18 cellular contexts compared by ENCODE assay signal in the genomic region with DNA sequence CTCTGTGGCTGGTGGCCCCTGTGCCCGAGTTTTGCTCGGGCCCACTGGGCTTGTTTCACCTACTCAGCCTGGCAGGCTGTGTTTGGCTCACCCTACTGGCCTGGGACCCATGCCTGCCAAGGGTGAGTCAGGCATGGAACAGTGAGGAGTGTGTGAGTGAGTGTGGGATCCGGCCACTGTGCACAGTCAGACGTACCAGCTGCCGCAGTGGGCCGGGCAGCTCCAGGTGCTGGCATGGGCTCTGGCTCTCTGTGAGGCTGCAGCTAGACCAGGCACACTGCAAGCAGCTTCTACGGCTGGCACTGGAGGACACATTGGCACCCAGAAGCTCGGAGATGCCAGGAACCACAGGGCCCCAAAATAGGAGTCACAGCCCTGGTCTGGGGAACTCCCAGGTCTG. TPM values are rescaled to one million over a fixed set of nuclear protein-coding genes. Genes with fewer than 3 reads are reported as not detected.
A peak's percentile ranks its signal among the peaks of the same experiment; 100 is the strongest.
DNase-seq lines count a peak whose midpoint lies in the region; ATAC-seq and TF ChIP-seq lines count a peak whose summit lies in the region.
"Had no signal": no experiment of that assay in that cellular context is flagged by ENCODE, and none has a peak within 500 bp of the region (broad histone marks: within the 10 kb centered on the region; RNA-seq: fewer than 3 reads in every experiment).

No MANE protein-coding gene starts in this region.

- no peak overlapping the region for H3K18ac ChIP-seq in H9 (ENCODE audit: insufficient read length, low read depth, low read length)

- peak in 1 of 4 experiments; percentile 11 for TF ChIP-seq CTCF in gastroesophageal sphincter (IDR thresholded peaks at IDR 0.05)
- TF ChIP-seq CTCF in osteocyte (IDR thresholded peaks at IDR 0.05): no peak
- TF ChIP-seq CTCF in H9 (conservative IDR thresholded peaks at IDR 0.05): no peak

- H3K79me1 ChIP-seq in H9 (ENCODE audit: insufficient read depth, low read depth, low read length, poor library complexity, severe bottlenecking): no peaks in the 10 kb centered on the region

- H2BK12ac ChIP-seq in H9 (ENCODE audit: insufficient read length, low read depth, low read length): no peak overlapping the region

- TF ChIP-seq POLR2A in gastroesophageal sphincter (IDR thresholded peaks at IDR 0.05): no peak

- no peak overlapping the region for H3K56ac ChIP-seq in H9 (ENCODE audit: insufficient read length, low read depth, low read length)

- no peak overlapping the region for H2BK120ac ChIP-seq in H9 (ENCODE audit: low read depth, low read length, poor library complexity, severe bottlenecking)

- no peak overlapping the region for H2BK20ac ChIP-seq in H9 (ENCODE audit: low read depth, low read length, poor library complexity, severe bottlenecking)

- no peak overlapping the region for H3K4ac ChIP-seq in H9 (ENCODE audit: low read depth, low read length)

- H3K27me3 ChIP-seq in gastroesophageal sphincter: no peaks in the 10 kb centered on the region
- H3K27me3 ChIP-seq in H9 (ENCODE audit: insufficient read depth, low read length): no peaks in the 10 kb centered on the region
- H3K27me3 ChIP-seq: colonic mucosa, stomach had no signal

- peak; percentile 28 for DNase-seq in AG20443 (ENCODE audit: low spot score)
- DNase-seq in RKO (ENCODE audit: low spot score): peak; percentile 27
- peak; percentile 66 for DNase-seq in osteocyte (ENCODE audit: extremely low spot score, unreplicated experiment)
- DNase-seq in H9: no peak
- DNase-seq in NCI-H510A (lab: John Stamatoyannopoulos, UW): no peak
- no peak for DNase-seq in NCI-H1092 (lab: John Stamatoyannopoulos, UW)
- DNase-seq: activated CD8-positive, alpha-beta memory T cell treated with anti-CD3 and anti-CD28 coated beads, Interleukin-2, amount 50 U/mL, for 4 hours; activated gamma-delta T cell treated with Interleukin-2 at 50 U/mL for 16 hours; colonic mucosa; EL; naive thymus-derived CD8-positive, alpha-beta T cell; NCI-H1694 treated with DMSO at 0.1 percent for 48 hours; stomach; T1000 had no signal

- H3K4me2 ChIP-seq in H9 (ENCODE audit: insufficient read depth, insufficient read length, low read length): no peak overlapping the region

- no peak overlapping the region for H3K23ac ChIP-seq in H9 (ENCODE audit: insufficient read length, low read depth, low read length)

- TF ChIP-seq EP300 in gastroesophageal sphincter (IDR thresholded peaks at IDR 0.05): no peak

- H2BK5ac ChIP-seq in H9 (ENCODE audit: insufficient read length, low read length): no peak overlapping the region

- H3K27ac ChIP-seq in gastroesophageal sphincter (peak overlapping the region in 3 of 4 donors; percentile 41 to 65 (median 47)), H9 (ENCODE audit: insufficient read length, low read depth, low read length) (no peak overlapping the region)
- H3K27ac ChIP-seq: colonic mucosa, stomach had no signal

- no peak overlapping the region for H3K4me3 Mint-ChIP-seq in osteocyte (ENCODE audit: unreplicated experiment)
- no peak overlapping the region for H3K4me3 Mint-ChIP-seq in H9
- H3K4me3 Mint-ChIP-seq: naive thymus-derived CD8-positive, alpha-beta T cell had no signal

- H4K8ac ChIP-seq in H9 (replicated peaks; ENCODE audit: insufficient read length, low read depth, low read length): no peak overlapping the region

- H3K4me3 ChIP-seq in gastroesophageal sphincter: no peak overlapping the region
- H3K4me3 ChIP-seq: colonic mucosa, lung, stomach had no signal

- H3K4me1 Mint-ChIP-seq in osteocyte (ENCODE audit: unreplicated experiment) (no peaks in the 10 kb centered on the region), H9 (peaks cover 6 to 9% of the 10 kb centered on the region in 2 experiments)

- H4K20me1 ChIP-seq in H9 (ENCODE audit: control insufficient read depth, insufficient read depth, insufficient read length): no peaks in the 10 kb centered on the region

- no peak overlapping the region for H3K14ac ChIP-seq in H9 (ENCODE audit: insufficient read depth, low read length)

- no peak overlapping the region for H4K5ac ChIP-seq in H9 (ENCODE audit: insufficient read length, low read depth, low read length)

- WGBS in gastroesophageal sphincter (ENCODE audit: low coverage in 1 of 2), 2 donors: 100% methylated on average over 2 of the region's 8 CpGs; no CpG with 5 or more reads in 1 of the 2 donors
- WGBS in H9 (ENCODE audit: extremely low coverage, insufficient read length, low lambda C conversion rate): no CpG with 5 or more reads among the region's 8 CpGs

- H3K9me3 Mint-ChIP-seq in osteocyte (ENCODE audit: unreplicated experiment): no peaks in the 10 kb centered on the region
- peaks cover 12 to 15% of the 10 kb centered on the region in 2 experiments for H3K9me3 Mint-ChIP-seq in H9

- H3K27ac Mint-ChIP-seq in osteocyte (ENCODE audit: unreplicated experiment): no peak overlapping the region
- H3K27ac Mint-ChIP-seq in H9: no peak overlapping the region

- peak; percentile 90 for ATAC-seq in gastroesophageal sphincter
- ATAC-seq in HG03521 (IDR thresholded peaks at IDR 0.05; ENCODE audit: unreplicated experiment): no peak
- ATAC-seq: naive thymus-derived CD8-positive, alpha-beta T cell had no signal

- H2AK5ac ChIP-seq in H9 (ENCODE audit: insufficient read length, low read length): no peak overlapping the region

- no peak overlapping the region for H4K91ac ChIP-seq in H9 (ENCODE audit: insufficient read length, low read depth, low read length)

- peaks cover 0 to 10% (median 0%) of the 10 kb centered on the region in 3 donors for H3K9me3 ChIP-seq in gastroesophageal sphincter
- H3K9me3 ChIP-seq in H9 (ENCODE audit: control insufficient read depth, low read depth, low read length): peaks cover 8% of the 10 kb centered on the region

- no peak overlapping the region for H2AFZ ChIP-seq in H9 (ENCODE audit: low read length)

- H3K9ac ChIP-seq in H9 (ENCODE audit: extremely low read depth, insufficient read length, low read length): no peak overlapping the region

- no peaks in the 10 kb centered on the region for H3K79me2 ChIP-seq in H9 (ENCODE audit: insufficient read depth, low read length)

- H2BK15ac ChIP-seq in H9 (ENCODE audit: low read depth, low read length): no peak overlapping the region

- H3T11ph ChIP-seq in H9 (ENCODE audit: low read length): no peak overlapping the region

- H3K4me1 ChIP-seq in gastroesophageal sphincter: peaks cover 0 to 11% (median 0%) of the 10 kb centered on the region in 3 donors
- no peaks in the 10 kb centered on the region for H3K4me1 ChIP-seq in H9 (ENCODE audit: insufficient read depth, low read length)
- H3K4me1 ChIP-seq: colonic mucosa had no signal

- no peaks in the 10 kb centered on the region for H3K36me3 ChIP-seq in gastroesophageal sphincter
- H3K36me3 ChIP-seq: colonic mucosa, stomach had no signal

- H3K36me3 Mint-ChIP-seq in osteocyte (ENCODE audit: unreplicated experiment): no peaks in the 10 kb centered on the region
- H3K36me3 Mint-ChIP-seq in H9 (ENCODE audit: insufficient read depth in 1 of 3, low read depth in 3 of 3): no peaks in the 10 kb centered on the region; a peak in 3 of 7 replicates

- H3K23me2 ChIP-seq in H9 (ENCODE audit: insufficient read length, low read depth, low read length, poor library complexity, severe bottlenecking): no peaks in the 10 kb centered on the region

- H3K27me3 Mint-ChIP-seq in osteocyte (ENCODE audit: unreplicated experiment) (peaks cover 11% of the 10 kb centered on the region), H9 (ENCODE audit: low read depth) (no peaks in the 10 kb centered on the region)
- H3K27me3 Mint-ChIP-seq: naive thymus-derived CD8-positive, alpha-beta T cell had no signal

RNA-seq across cellular contexts. Expression of a gene that starts 40.6 kb away (rescaled TPM):
- 1 to 10 TPM in 3 of 4 donors, not detected in 1; 2.6 to 6.6 (median 5.2) TPM for total RNA-seq in gastroesophageal sphincter
- total RNA-seq in osteocyte: 1.1 and 1.3 TPM in 2 replicates
- total RNA-seq in H9 (2021): 3.6 and 5.5 TPM in 2 replicates
- total RNA-seq: endothelial cell of umbilical vein had no signal

RNA-seq across cellular contexts. Expression of a gene that starts 51.6 kb away (rescaled TPM):
- 10 to 100 TPM in 1 of 4 donors, 1 to 10 TPM in 3; 2.6 to 13.0 (median 5.1) TPM for total RNA-seq in gastroesophageal sphincter
- total RNA-seq in osteocyte: 5.6 and 6.2 TPM in 2 replicates
- total RNA-seq in H9 (2021): 46.5 and 50.7 TPM in 2 replicates

Comparison
In these comparisons a context has a peak if more than half of its experiments do, and no peak if none do; other contexts are left out.
1. DNase-seq: peak in AG20443 (single experiment), RKO (single experiment) and osteocyte (single experiment); none in H9 (single experiment), NCI-H510A (single experiment) and NCI-H1092 (single experiment).